In the genomic region with DNA sequence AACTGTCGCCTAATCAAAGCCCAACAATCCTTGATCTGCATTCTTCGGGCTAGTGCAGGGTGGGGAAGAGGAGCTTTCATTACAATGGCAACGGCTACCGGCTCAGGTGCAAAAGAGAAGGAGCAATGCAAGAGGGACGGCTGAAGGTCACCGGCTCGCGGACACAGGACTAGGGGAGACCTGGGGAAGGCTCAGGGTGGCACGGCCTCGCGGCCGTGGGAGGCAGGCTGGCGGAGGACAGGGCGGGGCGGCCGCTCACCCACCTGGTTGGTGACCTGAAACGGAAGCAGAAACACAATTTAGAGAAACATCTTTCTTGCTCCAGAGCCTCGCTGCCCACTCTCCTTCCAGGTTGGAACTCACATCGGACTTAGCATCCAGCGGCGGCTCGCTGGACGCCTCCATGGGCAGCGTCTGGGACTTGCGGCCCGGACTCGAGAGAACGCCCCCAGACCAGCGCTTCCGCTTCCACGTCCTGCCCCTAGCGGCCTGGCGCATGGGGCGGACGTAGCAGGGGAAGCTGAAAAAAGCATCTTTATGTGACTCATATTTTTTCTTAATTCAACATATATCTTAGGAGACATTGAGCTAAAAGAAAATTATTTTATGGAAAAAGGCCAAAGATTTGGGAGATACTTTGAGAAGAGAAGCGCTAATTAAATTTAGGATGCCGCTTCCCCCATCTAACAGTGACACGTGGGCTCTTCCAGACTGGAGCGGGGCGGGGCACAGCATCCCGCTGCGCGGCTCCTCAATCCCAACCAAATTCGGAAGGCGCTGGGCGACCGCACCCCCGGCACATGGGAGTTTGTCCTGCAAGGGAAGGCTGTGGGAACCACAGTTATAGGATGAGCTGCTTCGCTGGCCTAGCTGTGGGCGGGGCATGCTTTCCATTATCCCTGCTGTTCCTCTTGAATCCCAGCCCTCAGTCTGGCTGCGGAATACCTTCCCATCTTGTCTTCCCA, we compare ENCODE assay signal across 8 cellular contexts. TPM values are rescaled to one million over a fixed set of nuclear protein-coding genes. Genes with fewer than 3 reads are reported as not detected.
DNase-seq lines count a peak whose midpoint lies in the region; ATAC-seq and TF ChIP-seq lines count a peak whose summit lies in the region.

TSS of gene COMMD6 (minus strand) at position 441 of the 965 bp plus-strand sequence. CDS start at position 405, 36 bp downstream.

- peaks cover 4% of the 10 kb centered on the region for H3K27me3 Mint-ChIP-seq in neural progenitor cell (ENCODE audit: insufficient read depth, low read depth)

- peaks cover 28% of the 10 kb centered on the region for H3K4me1 ChIP-seq in Loucy (ENCODE audit: insufficient read depth, low read length, poor library complexity, severe bottlenecking)
- H3K4me1 ChIP-seq in SJCRH30 = peaks cover 3% of the 10 kb centered on the region; the same call in 1 of the 2 replicates
- no peaks in the 10 kb centered on the region for H3K4me1 ChIP-seq in foreskin keratinocyte
- H3K4me1 ChIP-seq in neural progenitor cell = peaks cover 7% of the 10 kb centered on the region
- H3K4me1 ChIP-seq in subcutaneous abdominal adipose tissue (ENCODE audit: control insufficient read depth in 5 of 5, insufficient read depth in 5 of 5, low read length in 5 of 5) = peaks cover 0 to 21% (median 17%) of the 10 kb centered on the region in 5 donors

- H2AFZ ChIP-seq in Loucy (ENCODE audit: low read length) (peak within 1 kb of the TSS; percentile 97), neural progenitor cell (replicated peaks) (peak within 1 kb of the TSS; percentile 93)

- no peaks in the 10 kb centered on the region for H3K9me3 ChIP-seq in Loucy (ENCODE audit: insufficient read depth, low read depth, low read length)
- H3K9me3 ChIP-seq in SJCRH30 (replicated peaks) = no peaks in the 10 kb centered on the region
- H3K9me3 ChIP-seq in neural progenitor cell (ENCODE audit: low read depth) = no peaks in the 10 kb centered on the region
- no peaks in the 10 kb centered on the region for H3K9me3 ChIP-seq in subcutaneous abdominal adipose tissue (ENCODE audit: control insufficient read depth in 5 of 5, low read length in 5 of 5)

- peak within 1 kb of the TSS; percentile 99 for H3K4me3 Mint-ChIP-seq in neural progenitor cell

- H3K27ac Mint-ChIP-seq in neural progenitor cell = peak within 1 kb of the TSS; percentile 98

- H3K27me3 ChIP-seq in H7 (ENCODE audit: control insufficient read depth, insufficient read depth, low read length) (no peaks in the 10 kb centered on the region), Loucy (ENCODE audit: insufficient read depth, low read length, poor library complexity, severe bottlenecking) (no peaks in the 10 kb centered on the region), SJCRH30 (no peaks in the 10 kb centered on the region), foreskin keratinocyte (no peaks in the 10 kb centered on the region), neural progenitor cell (no peaks in the 10 kb centered on the region), subcutaneous abdominal adipose tissue (ENCODE audit: control insufficient read depth in 5 of 5, insufficient read depth in 4 of 5, low read length in 5 of 5) (no peaks in the 10 kb centered on the region)

- peak within 1 kb of the TSS; percentile 85 for H3K27ac ChIP-seq in SJCRH30
- peak within 1 kb of the TSS; percentile 94 for H3K27ac ChIP-seq in foreskin keratinocyte
- peak within 1 kb of the TSS; percentile 93 for H3K27ac ChIP-seq in neural progenitor cell
- H3K27ac ChIP-seq in subcutaneous abdominal adipose tissue (ENCODE audit: low read depth, low read length) = peak within 1 kb of the TSS; percentile 55

- H3K79me2 ChIP-seq in Loucy (ENCODE audit: insufficient read depth, low read length) (peaks cover 38% of the 10 kb centered on the region), neural progenitor cell (ENCODE audit: low read depth) (peaks cover 25% of the 10 kb centered on the region)

- H3K4me2 ChIP-seq in Loucy (ENCODE audit: low read depth, low read length, poor library complexity, severe bottlenecking) (peak within 1 kb of the TSS; percentile 87), neural progenitor cell (peak within 1 kb of the TSS; percentile 91)

- H3K9ac ChIP-seq in Loucy (ENCODE audit: low read depth, low read length, poor library complexity, severe bottlenecking) (peak within 1 kb of the TSS; percentile 80), neural progenitor cell (peak within 1 kb of the TSS; percentile 90), subcutaneous abdominal adipose tissue (ENCODE audit: low read length in 5 of 5) (peak within 1 kb of the TSS; percentile 79 to 95 (median 84))

- peaks cover 31% of the 10 kb centered on the region for H4K20me1 ChIP-seq in Loucy (ENCODE audit: insufficient read depth, low read length, poor library complexity, severe bottlenecking)
- peaks cover 8% of the 10 kb centered on the region for H4K20me1 ChIP-seq in neural progenitor cell (ENCODE audit: low read depth)

- H3K4me3 ChIP-seq in H7 (ENCODE audit: insufficient read depth, low read depth, low read length) (peak within 1 kb of the TSS; percentile 74), Loucy (ENCODE audit: low read length, poor library complexity, severe bottlenecking) (peak within 1 kb of the TSS; percentile 92), SJCRH30 (peak within 1 kb of the TSS; percentile 72), neural progenitor cell (peak within 1 kb of the TSS; percentile 83), subcutaneous abdominal adipose tissue (ENCODE audit: low read depth in 1 of 5, low read length in 5 of 5) (peak within 1 kb of the TSS; percentile 90 to 96 (median 95))

- H3K9me2 ChIP-seq in Loucy (replicated peaks; ENCODE audit: low read depth, low read length) = no peaks in the 10 kb centered on the region

- TF ChIP-seq CTCF in Loucy (conservative IDR thresholded peaks at IDR 0.05; ENCODE audit: low read length) (0 out of 2 replicates have a peak, but pooled peaks have one; percentile 13), foreskin keratinocyte (conservative IDR thresholded peaks at IDR 0.05) (peak; percentile 29), neural progenitor cell (IDR thresholded peaks at IDR 0.05) (peak; percentile 38)

- H3K36me3 ChIP-seq in H7 (replicated peaks; ENCODE audit: control insufficient read depth, insufficient read depth, low read length) = peaks cover 3% of the 10 kb centered on the region; the same call in 1 of the 2 replicates
- H3K36me3 ChIP-seq in Loucy (ENCODE audit: insufficient read depth, low read length) = no peaks in the 10 kb centered on the region
- peaks cover under 1% of the 10 kb centered on the region; the same call in 1 of the 2 replicates for H3K36me3 ChIP-seq in SJCRH30
- no peaks in the 10 kb centered on the region for H3K36me3 ChIP-seq in neural progenitor cell
- H3K36me3 ChIP-seq in subcutaneous abdominal adipose tissue (ENCODE audit: control insufficient read depth in 5 of 5, insufficient read depth in 5 of 5, low read length in 5 of 5) = peaks cover 0 to 7% (median 6%) of the 10 kb centered on the region in 5 donors

- peaks cover 2% of the 10 kb centered on the region for H3K9me3 Mint-ChIP-seq in neural progenitor cell

- peaks cover 12% of the 10 kb centered on the region for H3K36me3 Mint-ChIP-seq in neural progenitor cell

- H3F3A ChIP-seq in Loucy (ENCODE audit: low read depth) = no peaks in the 10 kb centered on the region
- peaks cover 6% of the 10 kb centered on the region for H3F3A ChIP-seq in neural progenitor cell (ENCODE audit: low read depth)

- peak; percentile 99 for ATAC-seq in foreskin keratinocyte

- DNase-seq in GF-D8 (lab: John Stamatoyannopoulos, UW) (peak; percentile 64), H7 (peak; percentile 90), SJCRH30 (peak; percentile 92 to 94), foreskin keratinocyte (peak; percentile 74 to 86), neural progenitor cell (ENCODE audit: low spot score) (peak; percentile 92)
- peak; percentile 17 to 57 (median 46) for DNase-seq in activated naive CD4-positive, alpha-beta T cell (lab: John Stamatoyannopoulos, UW)

- peaks cover 18% of the 10 kb centered on the region for H3K4me1 Mint-ChIP-seq in neural progenitor cell

RNA-seq across cellular contexts. Expression of gene COMMD6, which starts in this region (rescaled TPM):
- total RNA-seq in H7 (2014; rRNA removed; shearing (Covaris generic)) = 172 and 173 TPM in 2 replicates
- total RNA-seq in SJCRH30 (2014; rRNA removed; shearing (Covaris generic)) = 114 and 131 TPM in 2 replicates
- 137 and 149 TPM in 2 replicates for total RNA-seq in foreskin keratinocyte
- polyA plus RNA-seq in foreskin keratinocyte = 230 and 253 TPM in 2 replicates
- 77.5 and 123 TPM in 2 replicates for total RNA-seq in neural progenitor cell (ENCODE audit: low replicate concordance)

Comparison
In these comparisons a context has a peak if more than half of its experiments do, and no peak if none do; other contexts are left out.
1. Peak in every context shown above with its lines: DNase-seq, ATAC-seq, H3K4me3 ChIP-seq and H3K27ac ChIP-seq.